1 cellular context compared by ENCODE assay signal in genomic region chr22:37731804-37732471, GRCh38.
TF ChIP-seq lines count a peak whose summit lies in the region.

No MANE protein-coding gene starts in this region.

TF ChIP-seq in HepG2, 621 proteins besides CTCF, POLR2A, EP300 and RAD21 (continued from another document and continues in another):
- TF ChIP-seq MLXIP (CRISPR knock-in tag; IDR thresholded peaks at IDR 0.05; ENCODE audit: borderline replicate concordance) (no peak), NFYC (CRISPR knock-in tag; IDR thresholded peaks at IDR 0.05) (peak; percentile 80), AGO2 (optimal IDR thresholded peaks at IDR 0.05; ENCODE audit: low read depth, low read length) (no peak), ZNF180 (CRISPR knock-in tag; IDR thresholded peaks at IDR 0.05; ENCODE audit: borderline replicate concordance, low read depth) (no peak), HDAC2 (CRISPR knock-in tag; IDR thresholded peaks at IDR 0.05) (peak; percentile 65; the same call in 1 of the 2 replicates), ZNF816 (CRISPR knock-in tag; IDR thresholded peaks at IDR 0.05; ENCODE audit: borderline replicate concordance) (no peak; the same call in 1 of the 2 replicates), ZNF580 (CRISPR knock-in tag; IDR thresholded peaks at IDR 0.05; ENCODE audit: borderline replicate concordance, low read depth) (peak; percentile 49), DRAP1 (CRISPR knock-in tag; IDR thresholded peaks at IDR 0.05) (peak; percentile 76), ZNF746 (CRISPR knock-in tag; IDR thresholded peaks at IDR 0.05) (peak; percentile 51; the same call in 1 of the 2 replicates), POLR2AphosphoS5 (IDR thresholded peaks at IDR 0.05; ENCODE audit: low read depth, low read length) (no peak), SP4 (CRISPR knock-in tag; IDR thresholded peaks at IDR 0.05) (peak; percentile 48; the same call in 1 of the 2 replicates), MIER2 (CRISPR knock-in tag; IDR thresholded peaks at IDR 0.05) (no peak), ZNF503 (CRISPR knock-in tag; IDR thresholded peaks at IDR 0.05) (0 out of 2 replicates have a peak, but pooled peaks have one; percentile 38), FOXA1 (IDR thresholded peaks at IDR 0.05) (no peak), FOXA1 (CRISPR knock-in tag; IDR thresholded peaks at IDR 0.05) (peak; percentile 68), ZBTB49 (CRISPR knock-in tag; IDR thresholded peaks at IDR 0.05; ENCODE audit: borderline replicate concordance) (no peak), ZNF720 (CRISPR knock-in tag; IDR thresholded peaks at IDR 0.05) (no peak), ZNF354B (CRISPR knock-in tag; IDR thresholded peaks at IDR 0.05) (no peak), GATA4 (IDR thresholded peaks at IDR 0.05; ENCODE audit: borderline replicate concordance, low read depth) (no peak), MAFF (IDR thresholded peaks at IDR 0.05; ENCODE audit: low read depth, low read length) (no peak), IRX3 (CRISPR knock-in tag; IDR thresholded peaks at IDR 0.05; ENCODE audit: borderline replicate concordance, low read depth) (no peak), ZNF792 (CRISPR knock-in tag; IDR thresholded peaks at IDR 0.05) (0 out of 2 replicates have a peak, but pooled peaks have one; percentile 39), ZNF142 (CRISPR knock-in tag; IDR thresholded peaks at IDR 0.05) (no peak), ZNF761 (CRISPR knock-in tag; conservative IDR thresholded peaks at IDR 0.05) (no peak), ZNF451 (CRISPR knock-in tag; IDR thresholded peaks at IDR 0.05) (no peak), ZNF780A (CRISPR knock-in tag; IDR thresholded peaks at IDR 0.05) (no peak), ZNF615 (CRISPR knock-in tag; IDR thresholded peaks at IDR 0.05; ENCODE audit: borderline replicate concordance) (no peak), ZBTB34 (CRISPR knock-in tag; IDR thresholded peaks at IDR 0.05) (peak; percentile 43; the same call in 1 of the 2 replicates), SETDB1 (CRISPR knock-in tag; IDR thresholded peaks at IDR 0.05; ENCODE audit: borderline replicate concordance) (no peak), ZNF362 (CRISPR knock-in tag; IDR thresholded peaks at IDR 0.05; ENCODE audit: borderline replicate concordance) (peak; percentile 87), ZNF639 (CRISPR knock-in tag; conservative IDR thresholded peaks at IDR 0.05) (no peak), ZGPAT (CRISPR knock-in tag; IDR thresholded peaks at IDR 0.05) (peak; percentile 63), HOXA5 (CRISPR knock-in tag; IDR thresholded peaks at IDR 0.05) (no peak), SMC3 (IDR thresholded peaks at IDR 0.05; ENCODE audit: low read length) (peak; percentile 47; the same call in 1 of the 2 replicates), DMAP1 (CRISPR knock-in tag; IDR thresholded peaks at IDR 0.05) (peak; percentile 58), HOXD1 (CRISPR knock-in tag; IDR thresholded peaks at IDR 0.05) (no peak), MIER3 (CRISPR knock-in tag; IDR thresholded peaks at IDR 0.05; ENCODE audit: borderline replicate concordance) (peak; percentile 28; the same call in 1 of the 2 replicates), ARNT2 (CRISPR knock-in tag; IDR thresholded peaks at IDR 0.05; ENCODE audit: low read depth) (no peak), ZBTB43 (CRISPR knock-in tag; conservative IDR thresholded peaks at IDR 0.05) (no peak), FOXJ3 (CRISPR knock-in tag; IDR thresholded peaks at IDR 0.05; ENCODE audit: borderline replicate concordance) (peak; percentile 78; the same call in 1 of the 2 replicates)
